Comparison of ENCODE assay signal across 8 cellular contexts in the genomic region with DNA sequence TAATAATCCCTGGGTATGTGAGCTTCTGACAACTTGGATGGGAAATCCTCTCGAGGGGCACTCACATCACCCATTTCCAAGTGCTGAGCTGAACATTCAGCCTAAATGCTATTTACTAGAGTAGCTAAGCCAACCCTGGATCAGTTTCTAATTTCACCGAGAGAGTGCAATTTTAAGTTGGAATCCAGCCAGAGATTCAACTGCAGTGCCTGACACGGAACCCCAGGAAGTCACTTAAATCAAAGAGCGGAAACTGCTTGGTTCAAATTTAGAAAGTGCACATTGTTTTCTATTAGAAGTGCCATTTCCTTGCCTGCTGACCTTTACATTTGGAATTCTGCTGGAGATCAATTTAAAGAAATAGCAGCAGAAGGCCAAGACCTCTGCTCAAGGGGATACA. TPM values are rescaled to one million over a fixed set of nuclear protein-coding genes. Genes with fewer than 3 reads are reported as not detected.
DNase-seq lines count a peak whose midpoint lies in the region; ATAC-seq and TF ChIP-seq lines count a peak whose summit lies in the region.

No MANE protein-coding gene starts in this region.

- no peak overlapping the region for H3K9ac ChIP-seq in SK-N-MC (ENCODE audit: insufficient read length)

- peak overlapping the region; percentile 43 for H3K4me3 ChIP-seq in SK-N-MC
- H3K4me3 ChIP-seq in gastroesophageal sphincter: no peak overlapping the region

- no peak overlapping the region for H3K27ac ChIP-seq in SK-N-MC
- peak overlapping the region in 1 of 4 donors; percentile 19 for H3K27ac ChIP-seq in gastroesophageal sphincter

- no peak for TF ChIP-seq EP300 in gastroesophageal sphincter (IDR thresholded peaks at IDR 0.05)

- ATAC-seq in gastroesophageal sphincter: no peak

- no peak for TF ChIP-seq POLR2A in gastroesophageal sphincter (IDR thresholded peaks at IDR 0.05)

- no peaks in the 10 kb centered on the region for H3K27me3 ChIP-seq in gastroesophageal sphincter

- H3K36me3 ChIP-seq in SK-N-MC (ENCODE audit: insufficient read depth, low read length) (no peaks in the 10 kb centered on the region), gastroesophageal sphincter (peaks cover 0 to 7% of the 10 kb centered on the region in 2 donors)

- H3K9me3 ChIP-seq in SK-N-MC (ENCODE audit: low read depth, low read length): no peaks in the 10 kb centered on the region
- H3K9me3 ChIP-seq in gastroesophageal sphincter: no peaks in the 10 kb centered on the region

- DNase-seq in COLO668 (lab: John Stamatoyannopoulos, UW; ENCODE audit: unreplicated experiment) (peak; percentile 2), LHCN-M2 (ENCODE audit: low read depth) (peak; percentile 38), SK-N-MC (ENCODE audit: low read depth, low spot score) (peak; percentile 90), left kidney (ENCODE audit: low read depth, low spot score) (peak; percentile 66), DMS53 (lab: John Stamatoyannopoulos, UW) (no peak), GOT3 (lab: John Stamatoyannopoulos, UW) (no peak)
- DNase-seq in activated CD4-positive, alpha-beta T cell treated with anti-CD3 and anti-CD28 coated beads, Interleukin-2, amount 50 U/mL, for 48 hours: no peak

- H3K4me1 ChIP-seq in gastroesophageal sphincter: peaks cover 0 to 72% (median 43%) of the 10 kb centered on the region in 3 donors

- WGBS in gastroesophageal sphincter (ENCODE audit: low coverage in 1 of 2), 2 donors: 12 to 17% methylated on average over 3 to 4 of the region's 4 CpGs

- TF ChIP-seq CTCF in gastroesophageal sphincter (IDR thresholded peaks at IDR 0.05): no peak

RNA-seq across cellular contexts. Expression of gene SPRY4, which starts 8.8 kb away (rescaled TPM):
- total RNA-seq in LHCN-M2 (2014; rRNA removed): 25.6 and 36.4 TPM in 2 replicates
- 5.2 TPM for polyA plus RNA-seq in LHCN-M2 (2012)
- 10 to 100 TPM in 3 of 4 donors, 1 to 10 TPM in 1; 9.2 to 18.1 (median 12.7) TPM for total RNA-seq in gastroesophageal sphincter

Comparison
In these comparisons a context has a peak if more than half of its experiments do, and no peak if none do; other contexts are left out.
1. DNase-seq: peak in COLO668 (single experiment), LHCN-M2 (single experiment), SK-N-MC (single experiment) and left kidney (single experiment); none in DMS53 (single experiment), GOT3 (single experiment) and activated CD4-positive, alpha-beta T cell treated with anti-CD3 and anti-CD28 coated beads, Interleukin-2, amount 50 U/mL, for 48 hours (0 of 2).